ENCODE assay signal across 8 cellular contexts in the genomic region with DNA sequence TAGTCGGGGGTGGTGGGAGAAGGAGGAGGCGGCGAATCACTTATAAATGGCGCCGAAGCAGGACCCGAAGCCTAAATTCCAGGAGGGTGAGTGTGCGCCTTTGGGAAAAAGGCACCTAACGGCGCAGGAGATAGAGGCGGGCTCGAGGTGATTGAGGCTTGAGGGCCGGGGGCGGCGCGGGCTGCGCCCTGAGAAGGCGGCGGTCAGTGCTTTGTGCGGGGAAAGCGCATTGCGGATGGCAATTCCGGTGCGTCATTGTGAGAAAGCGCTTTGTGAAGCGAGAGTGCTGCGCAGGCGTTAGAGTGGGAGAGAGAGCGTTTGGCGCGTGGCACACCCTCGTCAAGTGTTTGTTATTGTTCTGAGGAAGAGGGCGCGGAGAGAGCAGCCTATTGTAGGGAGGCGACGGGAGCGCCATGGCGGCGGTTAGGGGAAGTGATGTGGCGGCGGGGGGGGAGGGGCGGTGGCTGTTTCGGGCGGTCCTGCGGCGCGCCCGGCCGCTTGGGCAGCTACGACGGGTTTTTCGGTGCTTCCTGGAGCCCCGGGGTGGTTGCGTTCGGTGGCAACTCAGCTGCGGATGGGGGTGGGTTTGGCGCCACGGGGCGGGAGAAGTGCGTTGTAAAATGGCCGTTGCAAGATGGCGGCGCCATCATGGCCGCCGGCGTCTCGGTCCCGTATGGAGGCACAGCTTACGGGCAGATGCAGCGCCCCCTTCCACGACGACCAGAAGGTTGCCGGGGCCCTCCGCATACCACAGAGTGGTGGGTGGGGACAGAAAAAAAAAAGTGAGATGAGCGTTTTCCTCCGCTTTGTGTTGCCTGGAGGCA. TPM values are rescaled to one million over a fixed set of nuclear protein-coding genes. Genes with fewer than 3 reads are reported as not detected.
A peak's percentile ranks its signal among the peaks of the same experiment; 100 is the strongest.
DNase-seq lines count a peak whose midpoint lies in the region; ATAC-seq and TF ChIP-seq lines count a peak whose summit lies in the region.

No MANE protein-coding gene starts in this region.

- H3K36me3 ChIP-seq in SK-N-SH (replicated peaks in 1 of 2; ENCODE audit: control insufficient read depth in 1 of 2, insufficient read depth in 2 of 2, low read length in 1 of 2) (no peaks in the 10 kb centered on the region), ovary (no peaks in the 10 kb centered on the region), thymus (ENCODE audit: control insufficient read depth, insufficient read depth) (no peaks in the 10 kb centered on the region)

- intact Hi-C loops in ovary (cut with DNase I), result loop anchor here in 2 of 4 donors (5.0 to 10.0 kb wide), 2 partner anchors 61 to 118 kb away; a partner anchor contains a TSS

- peak; percentile 71 to 78 for ATAC-seq in activated naive CD4-positive, alpha-beta T cell treated with anti-CD3 and anti-CD28 coated beads, Interleukin-2, amount 50 U/mL, for 72 hours

- H3K9me2 ChIP-seq in SK-N-SH, result no peaks in the 10 kb centered on the region

- no peak; a peak in 2 of 4 replicates for TF ChIP-seq EP300 in SK-N-SH (IDR thresholded peaks at IDR 0.05; ENCODE audit: borderline replicate concordance in 1 of 2, low read depth in 1 of 2, low read length in 1 of 2)
- TF ChIP-seq EP300 in ovary (IDR thresholded peaks at IDR 0.05), result no peak

- H3K4me3 ChIP-seq in GM08714 (ENCODE audit: low read length), result peak overlapping the region; percentile 89
- H3K4me3 ChIP-seq in HFF-Myc (replicated peaks; ENCODE audit: low read depth, low read length), result peak overlapping the region; percentile 95
- peak overlapping the region; percentile 66 to 92 for H3K4me3 ChIP-seq in SK-N-SH (ENCODE audit: low read depth in 2 of 2, low read length in 1 of 2)
- peak overlapping the region; percentile 100 for H3K4me3 ChIP-seq in ovary
- peak overlapping the region; percentile 98 for H3K4me3 ChIP-seq in thymus (ENCODE audit: low read length)

- peaks cover 23% of the 10 kb centered on the region for H3K4me1 Mint-ChIP-seq in glutamatergic neuron (ENCODE audit: low read depth, unreplicated experiment)

- TF ChIP-seq POLR2A in ovary (IDR thresholded peaks at IDR 0.05), result no peak

- TF ChIP-seq RAD21 in SK-N-SH (IDR thresholded peaks at IDR 0.05; ENCODE audit: low read length), result peak; percentile 23; the same call in 1 of the 2 replicates

- peak; percentile 51 for TF ChIP-seq CTCF in HFF-Myc (IDR thresholded peaks at IDR 0.05; ENCODE audit: low read depth, low read length, missing control alignments)
- peak; percentile 56 for TF ChIP-seq CTCF in SK-N-SH (IDR thresholded peaks at IDR 0.05)
- TF ChIP-seq CTCF in glutamatergic neuron (IDR thresholded peaks at IDR 0.05; ENCODE audit: partially characterized antibody, unreplicated experiment), result peak; percentile 42
- peak in 1 of 3 donors; percentile 26 for TF ChIP-seq CTCF in ovary (IDR thresholded peaks at IDR 0.05)

- H3K4me3 Mint-ChIP-seq in glutamatergic neuron (ENCODE audit: unreplicated experiment), result peak overlapping the region; percentile 96

- H3K27me3 ChIP-seq in SK-N-SH (ENCODE audit: insufficient read depth) (no peaks in the 10 kb centered on the region), ovary (no peaks in the 10 kb centered on the region), thymus (ENCODE audit: control insufficient read depth, insufficient read depth) (no peaks in the 10 kb centered on the region)

- H3K4me2 ChIP-seq in SK-N-SH, result peak overlapping the region; percentile 85

- under 1% methylated on average over 52 of the region's 75 CpGs for WGBS in SK-N-SH (ENCODE audit: low lambda C conversion rate)
- 0% methylated on average over 63 to 75 of the region's 75 CpGs for WGBS in ovary, 3 donors
- WGBS in thymus, result under 1% methylated on average over 75 of the region's 75 CpGs

- H3K4me1 ChIP-seq in SK-N-SH (ENCODE audit: control insufficient read depth in 1 of 2, insufficient read depth in 2 of 2, low read depth in 1 of 2, low read length in 1 of 2) (peaks cover 7 to 11% of the 10 kb centered on the region in 2 experiments; a peak in 3 of 4 replicates), ovary (ENCODE audit: insufficient read depth) (peaks cover 6% of the 10 kb centered on the region), thymus (ENCODE audit: control insufficient read depth, insufficient read depth, low read length) (peaks cover 14% of the 10 kb centered on the region)

- H3K9ac ChIP-seq in SK-N-SH, result peak overlapping the region; percentile 100

- POLR2A ChIA-PET in SK-N-SH (lab: Yijun Ruan, JAX), result interaction anchor here (0.6 to 1.2 kb wide), 3 partner anchors 12 to 63 kb away, joined by 3 to 6 read pairs (median 3); no protein-coding TSS in a partner anchor

- H3K9me3 ChIP-seq in SK-N-SH (no peaks in the 10 kb centered on the region), ovary (no peaks in the 10 kb centered on the region), thymus (ENCODE audit: control insufficient read depth) (no peaks in the 10 kb centered on the region)

- DNase-seq in HFF-Myc (ENCODE audit: extremely low read depth, low read depth) (peak; percentile 81), NAMALWA (ENCODE audit: low spot score) (peak; percentile 95), SK-N-SH (peak; percentile 85), glutamatergic neuron (peak; percentile 93), ovary (peak; percentile 68 to 85 (median 78))
- peak; percentile 87 to 89 for DNase-seq in activated naive CD4-positive, alpha-beta T cell treated with anti-CD3 and anti-CD28 coated beads, Interleukin-2, amount 50 U/mL, for 72 hours (ENCODE audit: low spot score in 2 of 2)

- CTCF ChIA-PET in SK-N-SH (lab: Yijun Ruan, JAX), result interaction anchor here (0.6 to 4.7 kb wide), 21 partner anchors 10 to 345 kb away, joined by 3 to 27 read pairs (median 4); a partner anchor contains a TSS

- H3K27ac Mint-ChIP-seq in activated naive CD4-positive, alpha-beta T cell treated with anti-CD3 and anti-CD28 coated beads, Interleukin-2, amount 50 U/mL, for 72 hours, result peak overlapping the region; percentile 99 to 100
- H3K27ac Mint-ChIP-seq in glutamatergic neuron (ENCODE audit: unreplicated experiment), result peak overlapping the region; percentile 100

- H3K27ac ChIP-seq in SK-N-SH (ENCODE audit: low read depth in 2 of 2, low read length in 1 of 2) (peak overlapping the region; percentile 92 to 100), ovary (peak overlapping the region; percentile 98 to 99), thymus (ENCODE audit: low read depth) (peak overlapping the region; percentile 100)

- H3K9me3 Mint-ChIP-seq in activated naive CD4-positive, alpha-beta T cell treated with anti-CD3 and anti-CD28 coated beads, Interleukin-2, amount 50 U/mL, for 72 hours, result no peaks in the 10 kb centered on the region
- H3K9me3 Mint-ChIP-seq in glutamatergic neuron (ENCODE audit: unreplicated experiment), result peaks cover 26% of the 10 kb centered on the region

- no peak overlapping the region for H2AFZ ChIP-seq in SK-N-SH (ENCODE audit: low read depth)

- peaks cover 21% of the 10 kb centered on the region for H3K27me3 Mint-ChIP-seq in glutamatergic neuron (ENCODE audit: unreplicated experiment)

- H4K20me1 ChIP-seq in SK-N-SH (ENCODE audit: insufficient read depth), result peaks cover 46% of the 10 kb centered on the region

- peaks cover 54% of the 10 kb centered on the region for H3K79me2 ChIP-seq in SK-N-SH (ENCODE audit: insufficient read depth)

- peaks cover 24% of the 10 kb centered on the region in 2 donors for H3K36me3 Mint-ChIP-seq in activated naive CD4-positive, alpha-beta T cell treated with anti-CD3 and anti-CD28 coated beads, Interleukin-2, amount 50 U/mL, for 72 hours
- H3K36me3 Mint-ChIP-seq in glutamatergic neuron (ENCODE audit: unreplicated experiment), result no peaks in the 10 kb centered on the region

- peaks cover 19% of the 10 kb centered on the region for H3F3A ChIP-seq in SK-N-SH (replicated peaks; ENCODE audit: insufficient read depth)

TF ChIP-seq in SK-N-SH, 30 proteins besides CTCF, POLR2A, EP300 and RAD21 (continues in another document):
- TF ChIP-seq TAF1 (IDR thresholded peaks at IDR 0.05; ENCODE audit: borderline replicate concordance, low read depth, low read length), result peak; percentile 93
- TF ChIP-seq SIN3A (IDR thresholded peaks at IDR 0.05; ENCODE audit: borderline replicate concordance, low read depth, low read length), result 0 out of 2 replicates have a peak, but pooled peaks have one; percentile 27
- peak; percentile 41; the same call in 1 of the 2 replicates for TF ChIP-seq RCOR1 (IDR thresholded peaks at IDR 0.05; ENCODE audit: low read length)
- 0 out of 2 replicates have a peak, but pooled peaks have one; percentile 11 for TF ChIP-seq GABPA (IDR thresholded peaks at IDR 0.05; ENCODE audit: low read depth)
- 0 out of 2 replicates have a peak, but pooled peaks have one; percentile 37 for TF ChIP-seq TEAD4 (IDR thresholded peaks at IDR 0.05; ENCODE audit: borderline replicate concordance, insufficient read depth)
- TF ChIP-seq, protein P1, sequence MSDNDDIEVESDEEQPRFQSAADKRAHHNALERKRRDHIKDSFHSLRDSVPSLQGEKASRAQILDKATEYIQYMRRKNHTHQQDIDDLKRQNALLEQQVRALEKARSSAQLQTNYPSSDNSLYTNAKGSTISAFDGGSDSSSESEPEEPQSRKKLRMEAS (IDR thresholded peaks at IDR 0.05; ENCODE audit: low read depth), result peak; percentile 75
- no peak; the same call in 1 of the 2 replicates for TF ChIP-seq TCF12 (IDR thresholded peaks at IDR 0.05)
- TF ChIP-seq EZH2phosphoT487 (IDR thresholded peaks at IDR 0.05; ENCODE audit: borderline replicate concordance, low read depth), result no peak
- no peak for TF ChIP-seq GATA2 (CRISPR knock-in tag; IDR thresholded peaks at IDR 0.05)
- peak; percentile 98 for TF ChIP-seq YY1 (IDR thresholded peaks at IDR 0.05; ENCODE audit: low read depth)
- TF ChIP-seq, protein P2, sequence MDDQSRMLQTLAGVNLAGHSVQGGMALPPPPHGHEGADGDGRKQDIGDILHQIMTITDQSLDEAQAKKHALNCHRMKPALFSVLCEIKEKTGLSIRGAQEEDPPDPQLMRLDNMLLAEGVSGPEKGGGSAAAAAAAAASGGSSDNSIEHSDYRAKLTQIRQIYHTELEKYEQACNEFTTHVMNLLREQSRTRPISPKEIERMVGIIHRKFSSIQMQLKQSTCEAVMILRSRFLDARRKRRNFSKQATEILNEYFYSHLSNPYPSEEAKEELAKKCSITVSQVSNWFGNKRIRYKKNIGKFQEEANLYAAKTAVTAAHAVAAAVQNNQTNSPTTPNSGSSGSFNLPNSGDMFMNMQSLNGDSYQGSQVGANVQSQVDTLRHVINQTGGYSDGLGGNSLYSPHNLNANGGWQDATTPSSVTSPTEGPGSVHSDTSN (IDR thresholded peaks at IDR 0.05), result peak; percentile 29; the same call in 1 of the 2 replicates
- peak; percentile 9; the same call in 1 of the 2 replicates for TF ChIP-seq NFIC (IDR thresholded peaks at IDR 0.05; ENCODE audit: borderline replicate concordance)
- no peak for TF ChIP-seq RXRA (IDR thresholded peaks at IDR 0.05; ENCODE audit: borderline replicate concordance, low read depth)

RNA-seq across cellular contexts. Expression of a gene that starts 0.5 kb away (rescaled TPM):
- polyA plus RNA-seq in SK-N-SH (2012; rRNA removed) (163 and 174 TPM in 2 replicates), ovary (100 to 1,000 TPM; 303 to 772 TPM), thymus (231 TPM)
- 248 and 402 TPM in 2 replicates for polyA plus RNA-seq in SK-N-SH (2012; cell fraction: cytosol; rRNA removed)
- 56.0 and 94.9 TPM in 2 replicates for polyA plus RNA-seq in SK-N-SH (2012; cell fraction: nucleus; rRNA removed)
- 100 to 1,000 TPM; 239 to 287 TPM for total RNA-seq in activated naive CD4-positive, alpha-beta T cell treated with anti-CD3 and anti-CD28 coated beads, Interleukin-2, amount 50 U/mL, for 72 hours
- total RNA-seq in glutamatergic neuron (ENCODE audit: unreplicated experiment) (379 TPM), ovary (100 to 1,000 TPM; 210 to 393 (median 346) TPM)

Comparison
In these comparisons a context has a peak if more than half of its experiments do, and no peak if none do; other contexts are left out.
1. Peak in every context shown above with its lines: DNase-seq, ATAC-seq, H3K4me3 ChIP-seq and H3K27ac ChIP-seq.